12 cellular contexts compared by ENCODE assay signal in genomic region chr19:9597027-9597426, GRCh38. TPM values are rescaled to one million over a fixed set of nuclear protein-coding genes. Genes with fewer than 3 reads are reported as not detected.
DNase-seq lines count a peak whose midpoint lies in the region; TF ChIP-seq lines count a peak whose summit lies in the region.
"Had no signal": no experiment of that assay in that cellular context is flagged by ENCODE, and none has a peak within 500 bp of the region (broad histone marks: within the 10 kb centered on the region; RNA-seq: fewer than 3 reads in every experiment).

No MANE protein-coding gene starts in this region.

- no peak overlapping the region for H3K4me3 ChIP-seq in brain microvascular endothelial cell (ENCODE audit: low read depth, low read length)

- no peaks in the 10 kb centered on the region for H3K27me3 ChIP-seq in brain microvascular endothelial cell (replicated peaks)

- DNase-seq in EH (ENCODE audit: low read depth) (peak; percentile 82), LHCN-M2 (ENCODE audit: low read depth) (peak; percentile 81), brain microvascular endothelial cell (peak; percentile 47), non-pigmented ciliary epithelial cell (ENCODE audit: low read depth) (peak; percentile 71), NCI-H128 (lab: John Stamatoyannopoulos, UW; ENCODE audit: unreplicated experiment) (no peak), mesenteric fat pad (ENCODE audit: low spot score) (no peak), foreskin melanocyte (no peak), globus pallidus (ENCODE audit: low spot score) (no peak)
- DNase-seq: activated naive CD4-positive, alpha-beta T cell; DMS153; effector memory CD4-positive, alpha-beta T cell; nephron progenitor cell had no signal

- no peak overlapping the region for H3K27ac ChIP-seq in brain microvascular endothelial cell

- no peak for TF ChIP-seq CTCF in brain microvascular endothelial cell (IDR thresholded peaks at IDR 0.05; ENCODE audit: low read depth, low read length, missing control alignments)

- no peaks in the 10 kb centered on the region for H3K36me3 ChIP-seq in brain microvascular endothelial cell (replicated peaks)

- in situ Hi-C loops in brain microvascular endothelial cell (cut with HindIII; ENCODE audit: low pct_ligation_motif_present, low sequenced_read_pairs), result no loop called here

RNA-seq across cellular contexts. Expression of gene ZNF121, which starts 12.7 kb away (rescaled TPM):
- total RNA-seq in LHCN-M2 (2014; rRNA removed) (30.4 and 34.3 TPM in 2 replicates), mesenteric fat pad (31.5 TPM)
- polyA plus RNA-seq in LHCN-M2 (2012), result 3.9 TPM

RNA-seq across cellular contexts. Expression of gene ZNF561, which starts 24.0 kb away (rescaled TPM):
- total RNA-seq in LHCN-M2 (2014; rRNA removed) (31.6 and 37.3 TPM in 2 replicates), mesenteric fat pad (21.3 TPM)
- 24.6 TPM for polyA plus RNA-seq in LHCN-M2 (2012)

RNA-seq across cellular contexts. Expression of gene ZNF426, which starts 58.6 kb away (rescaled TPM):
- 10.3 and 13.9 TPM in 2 replicates for total RNA-seq in LHCN-M2 (2014; rRNA removed)
- polyA plus RNA-seq in LHCN-M2 (2012), result 3.8 TPM
- total RNA-seq in mesenteric fat pad, result 13.3 TPM

Comparison
In these comparisons a context has a peak if more than half of its experiments do, and no peak if none do; other contexts are left out.
1. DNase-seq: peak in EH (single experiment), LHCN-M2 (single experiment), brain microvascular endothelial cell (single experiment) and non-pigmented ciliary epithelial cell (single experiment); none in NCI-H128 (single experiment), mesenteric fat pad (single experiment), foreskin melanocyte (single experiment) and globus pallidus (single experiment).